Comparison of ENCODE assay signal across 8 cellular contexts in genomic region chr14:81062816-81063215, GRCh38.
DNase-seq lines count a peak whose midpoint lies in the region; ATAC-seq and TF ChIP-seq lines count a peak whose summit lies in the region.

No MANE protein-coding gene starts in this region.

- H3K27ac ChIP-seq in heart left ventricle (no peak overlapping the region), dorsolateral prefrontal cortex (no peak overlapping the region)

- DNase-seq in heart left ventricle (no peak), Right ventricle myocardium superior (no peak), NCI-H748 treated with DMSO at 0.1 percent for 48 hours (lab: John Stamatoyannopoulos, UW) (peak; percentile 12), dorsolateral prefrontal cortex (peak in 1 of 10 donors; percentile 9), cardiac septum (ENCODE audit: low spot score) (no peak)
- DNase-seq in stimulated activated naive CD8-positive, alpha-beta T cell treated with anti-CD3 and anti-CD28 coated beads, Interleukin-15, Interleukin-2, amounts not matched to agents 100 U/mL and 50 U/mL, for 24 hours, result peak; percentile 6
- no peak for DNase-seq in stimulated activated CD4-positive, alpha-beta T cell treated with anti-CD3 and anti-CD28 coated beads, Interleukin-4, amount 100 ng/mL, for 4 hours

- H3K36me3 ChIP-seq in heart left ventricle, result no peaks in the 10 kb centered on the region

- no peaks in the 10 kb centered on the region for H3K9me3 ChIP-seq in heart left ventricle

- H3K4me3 ChIP-seq in heart left ventricle (no peak overlapping the region), dorsolateral prefrontal cortex (no peak overlapping the region)

- WGBS in heart left ventricle, 4 donors, result 17 to 26% (median 19%) methylated on average over 4 of the region's 4 CpGs

- no peak for ATAC-seq in heart left ventricle
- ATAC-seq in Right ventricle myocardium superior (ENCODE audit: poor library complexity), result no peak
- ATAC-seq in HG02763 (IDR thresholded peaks at IDR 0.05; ENCODE audit: unreplicated experiment), result peak; percentile 57
- ATAC-seq in stimulated activated naive CD8-positive, alpha-beta T cell treated with anti-CD3 and anti-CD28 coated beads, Interleukin-15, Interleukin-2, amounts not matched to agents 100 U/mL and 50 U/mL, for 24 hours, result peak; percentile 73

- no peak for TF ChIP-seq POLR2A in heart left ventricle (IDR thresholded peaks at IDR 0.05)

- H3K27me3 ChIP-seq in heart left ventricle (no peaks in the 10 kb centered on the region), dorsolateral prefrontal cortex (peaks cover 0 to 4% (median 0%) of the 10 kb centered on the region in 45 donors)

- no peaks in the 10 kb centered on the region for H3K4me1 ChIP-seq in heart left ventricle

- peak in 9 of 12 donors; percentile 10 to 42 (median 26) for TF ChIP-seq CTCF in heart left ventricle (IDR thresholded peaks at IDR 0.05)
- peak in 32 of 56 donors; percentile 12 to 49 (median 30) for TF ChIP-seq CTCF in dorsolateral prefrontal cortex (IDR thresholded peaks at IDR 0.05 in 54 of 56, conservative IDR thresholded peaks at IDR 0.05 in 2 of 56; ENCODE audit: low read depth in 1 of 56, partially characterized antibody in 56 of 56)

- intact Hi-C loops in heart left ventricle (cut with DNase I), result loop anchor here in 1 of 10 donors (10.0 kb wide), 1 partner anchor 68 kb away; no protein-coding TSS in a partner anchor
- intact Hi-C loops in Right ventricle myocardium superior (cut with DNase I), result no loop called here
- intact Hi-C loops in dorsolateral prefrontal cortex (cut with DNase I), result no loop called here
- intact Hi-C loops in cardiac septum (cut with DNase I), result no loop called here

Comparison
In these comparisons a context has a peak if more than half of its experiments do, and no peak if none do; other contexts are left out.
1. ATAC-seq: peak in HG02763 (single experiment) and stimulated activated naive CD8-positive, alpha-beta T cell treated with anti-CD3 and anti-CD28 coated beads, Interleukin-15, Interleukin-2, amounts not matched to agents 100 U/mL and 50 U/mL, for 24 hours (single experiment); none in heart left ventricle (0 of 4) and Right ventricle myocardium superior (single experiment).
2. DNase-seq: peak in NCI-H748 treated with DMSO at 0.1 percent for 48 hours (single experiment) and stimulated activated naive CD8-positive, alpha-beta T cell treated with anti-CD3 and anti-CD28 coated beads, Interleukin-15, Interleukin-2, amounts not matched to agents 100 U/mL and 50 U/mL, for 24 hours (single experiment); none in heart left ventricle (0 of 5), Right ventricle myocardium superior (single experiment), stimulated activated CD4-positive, alpha-beta T cell treated with anti-CD3 and anti-CD28 coated beads, Interleukin-4, amount 100 ng/mL, for 4 hours (0 of 2) and cardiac septum (single experiment).